ENCODE assay signal across 11 cellular contexts in the genomic region with DNA sequence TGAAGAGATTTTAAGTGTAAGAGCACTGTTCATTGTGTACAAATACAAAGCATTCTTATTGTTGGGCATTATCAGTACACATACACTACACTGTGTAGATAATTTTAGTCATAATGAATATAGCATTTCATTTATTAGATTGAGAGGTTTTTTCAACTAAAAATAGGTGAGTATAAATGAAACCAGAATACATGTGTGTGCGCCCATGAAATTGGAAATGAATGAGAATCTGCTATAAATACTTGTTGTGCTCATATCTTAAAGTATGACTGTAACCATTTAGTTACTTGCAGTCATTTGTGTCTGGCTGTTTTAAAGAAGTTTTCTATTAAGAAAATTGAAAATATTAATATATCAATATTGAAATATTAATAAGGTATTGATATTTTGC.
A peak's percentile ranks its signal among the peaks of the same experiment; 100 is the strongest.
DNase-seq lines count a peak whose midpoint lies in the region; ATAC-seq and FAIRE-seq lines count a peak whose summit lies in the region.
"Had no signal": no experiment of that assay in that cellular context is flagged by ENCODE, and none has a peak within 500 bp of the region (broad histone marks: within the 10 kb centered on the region; RNA-seq: fewer than 3 reads in every experiment).

No MANE protein-coding gene starts in this region.

- FAIRE-seq in colon (lab: Jason Lieb, UNC) = peak; percentile 43

- no peak for DNase-seq in NCI-H2081 (lab: John Stamatoyannopoulos, UW)
- DNase-seq in EL = no peak
- no peak for DNase-seq in KBM-7
- DNase-seq in activated CD4-positive, CD25-positive, alpha-beta regulatory T cell (lab: John Stamatoyannopoulos, UW) = no peak
- DNase-seq: CD4-positive, alpha-beta memory T cell; NCI-H446 treated with DMSO at 0.1 percent for 48 hours; upper lobe of left lung had no signal

- ATAC-seq in GM18517 (IDR thresholded peaks at IDR 0.05; ENCODE audit: unreplicated experiment) = peak; percentile 68
- peak; percentile 70 for ATAC-seq in GM21515 (IDR thresholded peaks at IDR 0.05; ENCODE audit: unreplicated experiment)
- ATAC-seq in HG03097 (IDR thresholded peaks at IDR 0.05; ENCODE audit: low FRiP score, unreplicated experiment) = peak; percentile 40

- in situ Hi-C loops in KBM-7 (cut with MboI; ENCODE audit: low pct_unique_long_range_greater_than_20kb, low sequenced_read_pairs) = no loop called here
